8 cellular contexts compared by ENCODE assay signal in the genomic region with DNA sequence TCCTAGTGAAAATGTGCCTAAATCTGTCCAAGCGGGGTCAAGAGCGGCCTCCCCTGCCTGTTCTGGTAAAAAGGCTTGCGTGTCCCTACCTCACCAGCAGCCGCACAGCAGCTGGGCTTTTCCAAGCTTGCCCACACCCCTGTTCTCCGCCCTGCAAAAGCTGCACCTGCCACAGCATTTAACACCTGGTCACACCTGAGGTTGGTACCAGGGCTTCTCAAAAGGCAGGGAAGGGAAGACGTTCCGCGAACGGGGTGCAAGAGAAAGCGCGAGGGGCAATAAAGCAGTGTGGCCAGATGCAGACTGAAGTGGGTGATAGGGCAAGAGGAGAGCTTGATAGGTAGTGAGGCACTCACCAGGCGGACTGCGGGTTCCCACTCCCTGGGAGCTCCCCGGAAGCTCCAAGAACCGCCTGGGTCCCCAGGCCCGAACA. TPM values are rescaled to one million over a fixed set of nuclear protein-coding genes. Genes with fewer than 3 reads are reported as not detected.
DNase-seq lines count a peak whose midpoint lies in the region; ATAC-seq and TF ChIP-seq lines count a peak whose summit lies in the region.

No MANE protein-coding gene starts in this region.

- H3K27me3 ChIP-seq in OCI-LY3 (ENCODE audit: low read depth, low read length) (no peaks in the 10 kb centered on the region), testis (no peaks in the 10 kb centered on the region)

- peak overlapping the region; percentile 98 for H2AFZ ChIP-seq in OCI-LY3 (ENCODE audit: low read depth, low read length)

- H3K4me1 ChIP-seq in OCI-LY3 (ENCODE audit: low read length): peaks cover 14% of the 10 kb centered on the region
- H3K4me1 ChIP-seq in testis: peaks cover 7% of the 10 kb centered on the region

- 3 to 6% methylated on average over 13 to 16 of the region's 16 CpGs for WGBS in testis, 2 donors

- ATAC-seq in HG03520 (IDR thresholded peaks at IDR 0.05; ENCODE audit: unreplicated experiment): peak; percentile 42

- TF ChIP-seq CTCF in GM20000 (IDR thresholded peaks at IDR 0.05; ENCODE audit: extremely low read depth, missing control alignments): no peak
- TF ChIP-seq CTCF in OCI-LY3 (IDR thresholded peaks at IDR 0.05; ENCODE audit: low read depth, low read length): no peak
- TF ChIP-seq CTCF in testis (IDR thresholded peaks at IDR 0.05): no peak

- H4K20me1 ChIP-seq in OCI-LY3 (ENCODE audit: insufficient read depth, low read length): no peaks in the 10 kb centered on the region

- H3K4me3 ChIP-seq in OCI-LY3 (ENCODE audit: low read length): peak overlapping the region; percentile 97
- H3K4me3 ChIP-seq in testis: peak overlapping the region; percentile 78 to 88

- TF ChIP-seq POLR2A in testis (IDR thresholded peaks at IDR 0.05): no peak

- peak; percentile 21 for DNase-seq in EH (ENCODE audit: low read depth)
- DNase-seq in GM20000 (ENCODE audit: low spot score): peak; percentile 69
- DNase-seq in cerebellar cortex (ENCODE audit: low spot score): peak; percentile 50
- peak; percentile 46 for DNase-seq in kidney glomerular epithelial cell (lab: John Stamatoyannopoulos, UW)
- DNase-seq in testis: peak; percentile 32
- DNase-seq in stimulated activated CD4-positive, alpha-beta T cell treated with anti-CD3 and anti-CD28 coated beads, Interleukin-15, amount 100 ng/mL, for 24 hours: no peak

- peaks cover 18% of the 10 kb centered on the region for H3K79me2 ChIP-seq in OCI-LY3 (ENCODE audit: low read length)

- H3K4me2 ChIP-seq in OCI-LY3 (ENCODE audit: low read length): peak overlapping the region; percentile 92

- intact Hi-C loops in testis (cut with DNase I; ENCODE audit: low total_unique reads): no loop called here

- peak overlapping the region; percentile 10; the same call in 1 of the 2 replicates for H3K27ac ChIP-seq in OCI-LY3 (ENCODE audit: low read length)
- peak overlapping the region; percentile 71 to 76 for H3K27ac ChIP-seq in testis

- H3K36me3 ChIP-seq in OCI-LY3 (replicated peaks; ENCODE audit: low read depth, low read length) (peaks cover 3% of the 10 kb centered on the region), testis (ENCODE audit: low read depth, missing control alignments) (no peaks in the 10 kb centered on the region)

- H3K9ac ChIP-seq in OCI-LY3 (ENCODE audit: low read length): peak overlapping the region; percentile 85

- H3K9me3 ChIP-seq in OCI-LY3 (ENCODE audit: insufficient read depth, low read length) (no peaks in the 10 kb centered on the region), testis (no peaks in the 10 kb centered on the region)

RNA-seq across cellular contexts. Expression of gene TMEM182, which starts 25.6 kb away (rescaled TPM):
- 1 to 10 TPM; 3.0 to 3.6 TPM for total RNA-seq in testis
- polyA plus RNA-seq in testis (ENCODE audit: insufficient read depth, low read depth, low replicate concordance): 4.1 TPM
